25 cellular contexts compared by ENCODE assay signal in the genomic region with DNA sequence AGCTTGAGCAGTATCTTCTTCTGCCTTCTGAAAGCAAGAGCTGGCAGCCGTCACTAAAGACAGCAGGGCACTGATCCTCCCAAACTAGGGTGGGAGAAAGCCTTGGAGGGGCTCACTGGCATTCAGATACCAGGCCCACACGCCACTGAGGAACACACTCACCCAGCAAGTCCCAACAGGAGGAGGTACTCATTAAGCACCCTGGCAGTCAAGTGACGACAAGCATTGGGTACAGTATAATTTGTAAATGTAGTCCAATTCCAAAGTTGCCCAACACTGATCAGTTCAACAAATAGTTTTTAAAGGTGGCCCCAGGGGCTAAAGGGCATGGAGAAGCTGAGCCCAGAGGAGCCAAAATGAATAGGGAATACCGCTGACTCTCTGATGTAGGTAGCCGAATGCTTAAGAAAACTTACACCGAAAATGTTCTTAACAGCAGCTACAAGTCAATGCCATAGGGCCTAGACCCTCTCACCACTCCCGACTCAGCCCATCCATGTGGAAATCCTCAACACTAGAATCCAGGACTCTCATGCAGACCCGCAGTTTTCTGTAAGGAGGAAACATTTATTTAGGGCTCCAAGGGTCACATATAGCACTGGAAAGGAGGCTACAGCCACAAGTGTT. TPM values are rescaled to one million over a fixed set of nuclear protein-coding genes. Genes with fewer than 3 reads are reported as not detected.
DNase-seq lines count a peak whose midpoint lies in the region; ATAC-seq and TF ChIP-seq lines count a peak whose summit lies in the region.
"Had no signal": no experiment of that assay in that cellular context is flagged by ENCODE, and none has a peak within 500 bp of the region (broad histone marks: within the 10 kb centered on the region; RNA-seq: fewer than 3 reads in every experiment).

No MANE protein-coding gene starts in this region.

- TF ChIP-seq CTCF in SK-N-SH (IDR thresholded peaks at IDR 0.05) (no peak), chondrocyte (IDR thresholded peaks at IDR 0.05) (no peak), lower lobe of right lung (IDR thresholded peaks at IDR 0.05) (no peak)

- peaks cover 78% of the 10 kb centered on the region for H3K4me1 Mint-ChIP-seq in chondrocyte (ENCODE audit: low read depth)
- H3K4me1 Mint-ChIP-seq: brain had no signal

- peak overlapping the region; percentile 17 for H3K27ac Mint-ChIP-seq in chondrocyte (ENCODE audit: unreplicated experiment)
- H3K27ac Mint-ChIP-seq: activated T-helper 2 cell treated with anti-CD3 and anti-CD28 coated beads, Interferon-gamma antibody, Interleukin-2, Interleukin-4, amounts not matched to agents 10 μg/mL and 5 μg/mL and 100 μg/mL, durations not matched to agents 14 hours and 24 hours and 36 hours; brain; CD4-positive, alpha-beta T cell; dendritic cell treated with granulocyte-macrophage colony-stimulating factor and Interleukin-4, amounts not matched to agents 40 ng/mL and 50 ng/mL, for 4 days; nephron progenitor cell; T-helper 2 cell treated with Interferon-gamma antibody and Interleukin-4, amounts not matched to agents 5 μg/mL and 100 μg/mL, for 36 hours had no signal

- H3K4me3 ChIP-seq in SK-N-SH (ENCODE audit: low read depth in 2 of 2, low read length in 1 of 2) (no peak overlapping the region), lower lobe of right lung (no peak overlapping the region), subcutaneous abdominal adipose tissue (ENCODE audit: low read depth in 1 of 5, low read length in 5 of 5) (peak overlapping the region in 2 of 5 donors; percentile 44 to 52)
- H3K4me3 ChIP-seq: SK-N-MC had no signal

- H4K20me1 ChIP-seq in SK-N-SH (ENCODE audit: insufficient read depth): no peaks in the 10 kb centered on the region

- H3K9me3 ChIP-seq in SK-N-SH (no peaks in the 10 kb centered on the region), lower lobe of right lung (no peaks in the 10 kb centered on the region), subcutaneous abdominal adipose tissue (ENCODE audit: control insufficient read depth in 5 of 5, low read length in 5 of 5) (no peaks in the 10 kb centered on the region)

- TF ChIP-seq EP300 in SK-N-SH (IDR thresholded peaks at IDR 0.05; ENCODE audit: borderline replicate concordance in 1 of 2, low read depth in 1 of 2, low read length in 1 of 2): no peak

- no peak overlapping the region for H3K4me2 ChIP-seq in SK-N-SH

- DNase-seq in SK-N-SH (peak; percentile 2), chondrocyte (ENCODE audit: low spot score) (no peak), lower lobe of right lung (no peak), OCI-M2 (lab: John Stamatoyannopoulos, UW; ENCODE audit: unreplicated experiment) (no peak)
- DNase-seq in stimulated activated CD4-positive, alpha-beta T cell treated with anti-CD3 and anti-CD28 coated beads, Interleukin-4, amount 100 ng/mL, for 24 hours: no peak
- DNase-seq: activated CD4-positive, alpha-beta T cell treated with anti-CD3 and anti-CD28 coated beads, Interleukin-2, amount 50 U/mL, for 4 hours; activated CD8-positive, alpha-beta memory T cell treated with anti-CD3 and anti-CD28 coated beads, Interleukin-2, amount 50 U/mL, for 4 hours; GOT3; mesendoderm; NCI-H1105 treated with DMSO at 0.1 percent for 48 hours; NCI-H510A treated with DMSO at 0.1 percent for 48 hours; nephron progenitor cell; WERI-Rb-1 had no signal

- ATAC-seq in SK-N-SH treated with all-trans-retinoic acid at 6 μM for 48 hours (no peak), lower lobe of right lung (no peak), GM18870 (IDR thresholded peaks at IDR 0.05; ENCODE audit: unreplicated experiment) (no peak)

- intact Hi-C loops in lower lobe of right lung (cut with DNase I): no loop called here

- CTCF ChIA-PET in SK-N-SH (lab: Yijun Ruan, JAX): interaction anchor here (1.5 kb wide), 1 partner anchor 13 kb away, joined by 3 read pairs; no protein-coding TSS in a partner anchor

- H3K9me3 Mint-ChIP-seq in chondrocyte (ENCODE audit: low read depth): no peaks in the 10 kb centered on the region
- H3K9me3 Mint-ChIP-seq: activated T-helper 2 cell treated with anti-CD3 and anti-CD28 coated beads, Interferon-gamma antibody, Interleukin-2, Interleukin-4, amounts not matched to agents 10 μg/mL and 5 μg/mL and 100 μg/mL, durations not matched to agents 14 hours and 24 hours and 36 hours; CD4-positive, alpha-beta T cell; dendritic cell treated with granulocyte-macrophage colony-stimulating factor and Interleukin-4, amounts not matched to agents 40 ng/mL and 50 ng/mL, for 4 days; T-helper 2 cell treated with Interferon-gamma antibody and Interleukin-4, amounts not matched to agents 5 μg/mL and 100 μg/mL, for 36 hours had no signal

- H3K27me3 ChIP-seq in SK-N-SH (ENCODE audit: insufficient read depth) (no peaks in the 10 kb centered on the region), lower lobe of right lung (ENCODE audit: low read depth) (peaks cover 10% of the 10 kb centered on the region), subcutaneous abdominal adipose tissue (ENCODE audit: control insufficient read depth in 5 of 5, insufficient read depth in 4 of 5, low read length in 5 of 5) (peaks cover 2 to 10% (median 6%) of the 10 kb centered on the region in 5 donors)

- H3K79me2 ChIP-seq in SK-N-SH (ENCODE audit: insufficient read depth): 0 out of 2 replicates have a peak, but pooled peaks cover 3% of the 10 kb centered on the region

- no peaks in the 10 kb centered on the region for H3K9me2 ChIP-seq in SK-N-SH

- H2AFZ ChIP-seq in SK-N-SH (ENCODE audit: low read depth): no peak overlapping the region

- POLR2A ChIA-PET in SK-N-SH (lab: Yijun Ruan, JAX): no interaction called here

- WGBS in SK-N-SH (ENCODE audit: low lambda C conversion rate): 72% methylated on average over 8 of the region's 8 CpGs

- no peak for TF ChIP-seq RAD21 in SK-N-SH (IDR thresholded peaks at IDR 0.05; ENCODE audit: low read length)

- H3K36me3 ChIP-seq in SK-N-SH (replicated peaks in 1 of 2; ENCODE audit: control insufficient read depth in 1 of 2, insufficient read depth in 2 of 2, low read length in 1 of 2) (no peaks in the 10 kb centered on the region), lower lobe of right lung (peaks cover 6% of the 10 kb centered on the region), subcutaneous abdominal adipose tissue (ENCODE audit: control insufficient read depth in 5 of 5, insufficient read depth in 5 of 5, low read length in 5 of 5) (no peaks in the 10 kb centered on the region)
- H3K36me3 ChIP-seq: WERI-Rb-1 had no signal

- peaks cover 0 to 21% of the 10 kb centered on the region in 2 experiments; a peak in 1 of 4 replicates for H3K4me1 ChIP-seq in SK-N-SH (ENCODE audit: control insufficient read depth in 1 of 2, insufficient read depth in 2 of 2, low read depth in 1 of 2, low read length in 1 of 2)
- peaks cover 50% of the 10 kb centered on the region for H3K4me1 ChIP-seq in lower lobe of right lung
- H3K4me1 ChIP-seq in subcutaneous abdominal adipose tissue (ENCODE audit: control insufficient read depth in 5 of 5, insufficient read depth in 5 of 5, low read length in 5 of 5): peaks cover 10 to 59% (median 38%) of the 10 kb centered on the region in 5 donors

- no peak overlapping the region for H3K27ac ChIP-seq in SK-N-SH (ENCODE audit: low read depth in 2 of 2, low read length in 1 of 2)
- peak overlapping the region; percentile 83 for H3K27ac ChIP-seq in lower lobe of right lung
- H3K27ac ChIP-seq in subcutaneous abdominal adipose tissue (ENCODE audit: low read depth, low read length): peak overlapping the region; percentile 76
- H3K27ac ChIP-seq: 22Rv1, HL-60, SK-N-MC, WERI-Rb-1 had no signal

- H3K27me3 Mint-ChIP-seq in chondrocyte (ENCODE audit: low read depth): no peaks in the 10 kb centered on the region

- peaks cover under 1% of the 10 kb centered on the region for H3K36me3 Mint-ChIP-seq in chondrocyte (ENCODE audit: low read depth)
- H3K36me3 Mint-ChIP-seq: brain had no signal

- no peaks in the 10 kb centered on the region for H3F3A ChIP-seq in SK-N-SH (replicated peaks; ENCODE audit: insufficient read depth)

- no peak overlapping the region for H3K4me3 Mint-ChIP-seq in chondrocyte (ENCODE audit: unreplicated experiment)
- H3K4me3 Mint-ChIP-seq: brain; CD4-positive, alpha-beta T cell; dendritic cell treated with granulocyte-macrophage colony-stimulating factor and Interleukin-4, amounts not matched to agents 40 ng/mL and 50 ng/mL, for 4 days; nephron progenitor cell; T-helper 2 cell treated with Interferon-gamma antibody and Interleukin-4, amounts not matched to agents 5 μg/mL and 100 μg/mL, for 36 hours had no signal

- H3K9ac ChIP-seq in SK-N-SH (no peak overlapping the region), subcutaneous abdominal adipose tissue (ENCODE audit: low read length in 5 of 5) (peak overlapping the region in 2 of 5 donors; percentile 48 to 68)

TF ChIP-seq in SK-N-SH treated with all-trans-retinoic acid at 6 μM for 48 hours, 23 proteins besides CTCF, POLR2A, EP300 and RAD21 (continues in another document):
- TF ChIP-seq ISL1 (CRISPR knock-in tag; IDR thresholded peaks at IDR 0.05): no peak
- no peak for TF ChIP-seq TCF4 (CRISPR knock-in tag; IDR thresholded peaks at IDR 0.05; ENCODE audit: borderline replicate concordance)
- TF ChIP-seq PPARA (CRISPR knock-in tag; IDR thresholded peaks at IDR 0.05; ENCODE audit: borderline replicate concordance): no peak
- no peak for TF ChIP-seq ZNF70 (CRISPR knock-in tag; IDR thresholded peaks at IDR 0.05)

RNA-seq across cellular contexts. Expression of a gene that starts 9.9 kb away (rescaled TPM):
- 2.2 and 2.7 TPM in 2 replicates for polyA plus RNA-seq in SK-N-SH (2012; rRNA removed)
- 1.3 and 1.8 TPM in 2 replicates for polyA plus RNA-seq in SK-N-SH (2012; cell fraction: cytosol; rRNA removed)
- polyA plus RNA-seq in SK-N-SH (2012; cell fraction: nucleus; rRNA removed): 13.9 and 22.5 TPM in 2 replicates
- total RNA-seq in chondrocyte (75.3 to 173 TPM (median 171 TPM) in 3 replicates), lower lobe of right lung (148 TPM)

RNA-seq across cellular contexts. Expression of a gene that starts 19.4 kb away (rescaled TPM):
- 0.03 TPM in 1 of 2 replicates, not detected in the other for polyA plus RNA-seq in SK-N-SH (2012; rRNA removed)
- polyA plus RNA-seq in SK-N-SH (2012; cell fraction: cytosol; rRNA removed): not detected in 2 replicates
- not detected in 2 replicates for polyA plus RNA-seq in SK-N-SH (2012; cell fraction: nucleus; rRNA removed)
- not detected in 3 replicates for total RNA-seq in chondrocyte
- 0.18 TPM for total RNA-seq in lower lobe of right lung
- total RNA-seq: activated T-helper 2 cell treated with anti-CD3 and anti-CD28 coated beads, Interferon-gamma antibody, Interleukin-2, Interleukin-4, amounts not matched to agents 10 μg/mL and 5 μg/mL and 100 μg/mL, durations not matched to agents 14 hours and 24 hours and 36 hours; CD4-positive, alpha-beta T cell; fibroblast of villous mesenchyme had no signal

RNA-seq across cellular contexts. Expression of a gene that starts 35.9 kb away (rescaled TPM):
- polyA plus RNA-seq in SK-N-SH (2012; rRNA removed): 3.2 and 3.9 TPM in 2 replicates
- polyA plus RNA-seq in SK-N-SH (2012; cell fraction: cytosol; rRNA removed): 3.9 and 4.8 TPM in 2 replicates
- 1.5 and 2.2 TPM in 2 replicates for polyA plus RNA-seq in SK-N-SH (2012; cell fraction: nucleus; rRNA removed)
- total RNA-seq in chondrocyte: 5.1 to 7.2 TPM (median 7.1 TPM) in 3 replicates
- 7.4 TPM for total RNA-seq in lower lobe of right lung

Comparison
In these comparisons a context has a peak if more than half of its experiments do, and no peak if none do; other contexts are left out.
1. H3K27ac ChIP-seq: peak in lower lobe of right lung (single experiment) and subcutaneous abdominal adipose tissue (single experiment); none in SK-N-SH (0 of 2).